7 cellular contexts compared by ENCODE assay signal in the genomic region with DNA sequence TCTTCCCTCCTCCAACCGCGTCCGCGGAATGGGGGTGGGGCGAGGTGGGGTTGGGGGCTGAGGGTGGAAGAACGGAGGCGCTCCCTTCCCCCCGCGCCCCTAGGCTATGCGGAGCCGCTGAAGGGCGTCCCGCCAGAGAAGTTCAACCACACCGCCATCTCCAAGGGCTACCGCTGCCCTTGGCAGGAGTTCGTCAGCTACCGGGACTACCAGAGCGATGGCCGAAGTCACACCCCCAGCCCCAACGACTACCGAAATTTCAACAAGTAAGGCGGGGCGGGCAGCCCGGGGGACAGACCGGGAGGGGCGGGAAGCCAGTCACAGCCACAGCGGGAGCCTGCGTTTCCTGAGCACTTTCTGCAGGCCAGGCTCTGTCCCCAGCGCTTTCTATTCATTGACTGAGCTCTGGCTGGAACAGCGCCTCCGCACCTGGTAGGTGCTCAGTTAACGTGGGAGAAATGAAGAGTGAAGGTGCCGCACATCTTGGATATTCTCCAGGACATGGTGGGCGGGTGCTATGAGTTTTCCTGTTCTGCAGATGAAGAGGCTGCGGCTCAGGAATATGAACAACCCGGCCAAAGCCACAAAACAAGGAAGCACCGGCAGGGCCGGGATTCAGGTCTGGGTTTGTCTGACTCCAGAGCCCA. TPM values are rescaled to one million over a fixed set of nuclear protein-coding genes. Genes with fewer than 3 reads are reported as not detected.
DNase-seq lines count a peak whose midpoint lies in the region; ATAC-seq and TF ChIP-seq lines count a peak whose summit lies in the region.

No MANE protein-coding gene starts in this region.

- H3K27me3 Mint-ChIP-seq in chondrocyte (ENCODE audit: low read depth): no peaks in the 10 kb centered on the region

- no peak overlapping the region for H3K27ac ChIP-seq in RWPE2 (ENCODE audit: poor library complexity, severe bottlenecking)
- H3K27ac ChIP-seq in right lobe of liver: no peak overlapping the region

- H3K4me1 ChIP-seq in RWPE2 (ENCODE audit: insufficient read depth, poor library complexity, severe bottlenecking) (peaks cover 9% of the 10 kb centered on the region), right lobe of liver (peaks cover 0 to 9% (median 2%) of the 10 kb centered on the region in 4 donors)

- H3K36me3 ChIP-seq in RWPE2 (ENCODE audit: low read depth): no peaks in the 10 kb centered on the region
- H3K36me3 ChIP-seq in right lobe of liver: no peaks in the 10 kb centered on the region

- peaks cover 37% of the 10 kb centered on the region for H3K4me1 Mint-ChIP-seq in chondrocyte (ENCODE audit: low read depth)

- TF ChIP-seq CTCF in GM20000 (IDR thresholded peaks at IDR 0.05; ENCODE audit: extremely low read depth, missing control alignments) (no peak), RWPE2 (IDR thresholded peaks at IDR 0.05; ENCODE audit: poor library complexity, severe bottlenecking) (peak; percentile 29), chondrocyte (IDR thresholded peaks at IDR 0.05) (peak; percentile 23), right lobe of liver (IDR thresholded peaks at IDR 0.05) (no peak)

- peak overlapping the region; percentile 13 for H3K27ac Mint-ChIP-seq in chondrocyte (ENCODE audit: unreplicated experiment)

- H3K9me3 ChIP-seq in RWPE2 (ENCODE audit: severe bottlenecking): no peaks in the 10 kb centered on the region
- H3K9me3 ChIP-seq in right lobe of liver: no peaks in the 10 kb centered on the region

- no peak for TF ChIP-seq POLR2A in right lobe of liver (IDR thresholded peaks at IDR 0.05)

- ATAC-seq in RWPE2 (ENCODE audit: low read depth) (peak; percentile 64), right lobe of liver (peak; percentile 76 to 85 (median 80)), GM21528 (IDR thresholded peaks at IDR 0.05; ENCODE audit: low FRiP score, unreplicated experiment) (no peak)

- WGBS in right lobe of liver (ENCODE audit: insufficient coverage, low coverage, low lambda C conversion rate, missing lambda C conversion rate): under 1% methylated on average over 22 of the region's 38 CpGs

- H3K27me3 ChIP-seq in RWPE2 (ENCODE audit: insufficient read depth, poor library complexity, severe bottlenecking) (no peaks in the 10 kb centered on the region), right lobe of liver (no peaks in the 10 kb centered on the region)

- DNase-seq in GM20000 (ENCODE audit: low spot score) (peak; percentile 51), RWPE2 (ENCODE audit: low spot score) (no peak), chondrocyte (ENCODE audit: low spot score) (no peak), right lobe of liver (peak in 2 of 3 donors; percentile 53 to 55), NCI-H1436 (lab: John Stamatoyannopoulos, UW) (no peak)
- peak; percentile 11 for DNase-seq in stimulated activated naive CD4-positive, alpha-beta T cell treated with Interleukin-2 at 50 U/mL for 16 hours (lab: John Stamatoyannopoulos, UW)

- intact Hi-C loops in right lobe of liver (cut with DNase I): no loop called here

- H3K4me3 ChIP-seq in RWPE2 (ENCODE audit: severe bottlenecking): peak overlapping the region; percentile 20
- H3K4me3 ChIP-seq in right lobe of liver: peak overlapping the region; percentile 34 to 43 (median 39)

- no peaks in the 10 kb centered on the region for H3K36me3 Mint-ChIP-seq in chondrocyte (ENCODE audit: low read depth)

- H3K4me3 Mint-ChIP-seq in chondrocyte (ENCODE audit: unreplicated experiment): peak overlapping the region; percentile 77

- no peaks in the 10 kb centered on the region for H3K9me3 Mint-ChIP-seq in chondrocyte (ENCODE audit: low read depth)

RNA-seq across cellular contexts. Expression of gene MYOZ3, which starts 11.3 kb away (rescaled TPM):
- total RNA-seq in chondrocyte (1.9 to 3.3 TPM (median 2.0 TPM) in 3 replicates), right lobe of liver (under 1 TPM in 3 of 6 experiments, not detected in 3; 0.09 to 0.25 (median 0.12) TPM)

RNA-seq across cellular contexts. Expression of gene RBM22, which starts 28.5 kb away (rescaled TPM):
- total RNA-seq in chondrocyte (34.7 to 39.7 TPM (median 36.0 TPM) in 3 replicates), right lobe of liver (10 to 100 TPM; 12.3 to 19.4 (median 17.7) TPM)

RNA-seq across cellular contexts. Expression of gene SYNPO, which starts 31.9 kb away (rescaled TPM):
- total RNA-seq in chondrocyte (156 to 198 TPM (median 195 TPM) in 3 replicates), right lobe of liver (10 to 100 TPM; 23.4 to 51.8 (median 35.6) TPM)

Comparison
In these comparisons a context has a peak if more than half of its experiments do, and no peak if none do; other contexts are left out.
1. DNase-seq: peak in GM20000 (single experiment), right lobe of liver (2 of 3) and stimulated activated naive CD4-positive, alpha-beta T cell treated with Interleukin-2 at 50 U/mL for 16 hours (single experiment); none in RWPE2 (single experiment), chondrocyte (single experiment) and NCI-H1436 (single experiment).
2. CTCF ChIP-seq: peak in RWPE2 (single experiment) and chondrocyte (single experiment); none in GM20000 (single experiment) and right lobe of liver (0 of 4).